In the genomic region with DNA sequence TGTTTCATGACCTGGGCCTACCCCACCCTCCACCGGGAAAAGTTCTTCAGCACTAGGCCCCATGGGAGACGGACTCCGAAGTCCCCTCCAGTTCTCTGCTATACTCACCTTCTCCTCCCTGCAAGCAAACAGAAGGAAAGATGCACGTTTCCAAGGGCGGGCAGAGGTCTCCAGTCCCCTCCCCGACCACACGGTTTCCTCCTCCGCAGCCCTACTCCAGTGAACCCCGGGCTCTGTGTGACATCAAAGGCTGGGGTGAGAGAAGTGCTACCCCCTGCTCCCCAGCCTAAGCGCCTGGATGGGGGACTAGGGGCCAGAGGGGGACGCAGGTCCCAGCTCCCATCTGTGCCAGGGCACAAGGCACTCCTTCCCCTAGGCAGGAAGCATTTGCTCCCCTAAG, we compare ENCODE assay signal across 25 cellular contexts. TPM values are rescaled to one million over a fixed set of nuclear protein-coding genes. Genes with fewer than 3 reads are reported as not detected.
DNase-seq lines count a peak whose midpoint lies in the region; ATAC-seq and TF ChIP-seq lines count a peak whose summit lies in the region.
"Had no signal": no experiment of that assay in that cellular context is flagged by ENCODE, and none has a peak within 500 bp of the region (broad histone marks: within the 10 kb centered on the region; RNA-seq: fewer than 3 reads in every experiment).

No MANE protein-coding gene starts in this region.

- H3K27ac Mint-ChIP-seq in HFFc6, result no peak overlapping the region
- H3K27ac Mint-ChIP-seq: activated CD4-positive, alpha-beta T cell treated with anti-CD3 and anti-CD28 coated beads, Interleukin-2, amount 10 ng/mL, durations not matched to agents 24 days and 14 days; activated naive CD4-positive, alpha-beta T cell treated with anti-CD3 and anti-CD28 coated beads for 36 hours; activated T-cell treated with anti-CD3 and anti-CD28 coated beads, Interleukin-2, amount 50 U/mL, for 72 hours; CD4-positive, alpha-beta memory T cell had no signal

- peaks cover 4% of the 10 kb centered on the region for H3K27me3 Mint-ChIP-seq in HFFc6 (ENCODE audit: insufficient read depth)

- no peaks in the 10 kb centered on the region for H3K79me2 ChIP-seq in trophoblast cell (ENCODE audit: control insufficient read depth, insufficient read depth, low read length, poor library complexity)
- H3K79me2 ChIP-seq: parathyroid adenoma had no signal

- H3K9ac ChIP-seq in trophoblast cell (ENCODE audit: low read length), result no peak overlapping the region
- H3K9ac ChIP-seq: parathyroid adenoma had no signal

- H3K36me3 Mint-ChIP-seq in HFFc6 (ENCODE audit: low read depth), result no peaks in the 10 kb centered on the region
- H3K36me3 Mint-ChIP-seq: CD4-positive, alpha-beta memory T cell had no signal

- H3K79me1 ChIP-seq in trophoblast cell (ENCODE audit: low read length), result peaks cover 15% of the 10 kb centered on the region

- no peak overlapping the region for H3K4me2 ChIP-seq in trophoblast cell (ENCODE audit: low read length)

- no peak overlapping the region for H3K23ac ChIP-seq in trophoblast cell (ENCODE audit: low read length)

- H2BK5ac ChIP-seq in trophoblast cell (ENCODE audit: low read depth, low read length, poor library complexity), result peak overlapping the region; percentile 27

- no CpG with 5 or more reads among the region's 11 CpGs for WGBS in trophoblast cell (ENCODE audit: extremely low coverage, insufficient coverage, insufficient read length)

- no peak for ATAC-seq in omental fat pad (ENCODE audit: low FRiP score)
- ATAC-seq: activated T-cell treated with anti-CD3 and anti-CD28 coated beads, Interleukin-2, amount 50 U/mL, for 72 hours; HCT116 had no signal

- H4K91ac ChIP-seq in trophoblast cell (ENCODE audit: low read depth, low read length), result peak overlapping the region; percentile 67

- no peak overlapping the region for H3K4me3 Mint-ChIP-seq in HFFc6
- H3K4me3 Mint-ChIP-seq: activated CD4-positive, alpha-beta T cell treated with anti-CD3 and anti-CD28 coated beads, Interleukin-2, amount 10 ng/mL, durations not matched to agents 24 days and 14 days; activated naive CD4-positive, alpha-beta T cell treated with anti-CD3 and anti-CD28 coated beads for 36 hours; activated T-cell treated with anti-CD3 and anti-CD28 coated beads, Interleukin-2, amount 50 U/mL, for 72 hours; CD4-positive, alpha-beta memory T cell; nephron progenitor cell had no signal

- no peak overlapping the region for H3K4me3 ChIP-seq in breast epithelium
- H3K4me3 ChIP-seq in trophoblast cell (ENCODE audit: low read depth, low read length), result no peak overlapping the region
- H3K4me3 ChIP-seq: right atrium auricular region, vagina had no signal

- peak overlapping the region; percentile 53 for H2AK5ac ChIP-seq in trophoblast cell (ENCODE audit: low read length)

- H3K4ac ChIP-seq in trophoblast cell (ENCODE audit: low read depth, low read length), result no peak overlapping the region

- no peak for TF ChIP-seq POLR2A in breast epithelium (IDR thresholded peaks at IDR 0.05)

- DNase-seq in breast epithelium (ENCODE audit: low spot score in 2 of 2), result no peak
- peak; percentile 47 for DNase-seq in left kidney (ENCODE audit: low read depth, low spot score)
- no peak for DNase-seq in trophoblast cell
- DNase-seq in HFFc6, result no peak
- DNase-seq in omental fat pad (ENCODE audit: low spot score), result no peak
- DNase-seq in activated CD4-positive, CD25-positive, alpha-beta regulatory T cell (lab: John Stamatoyannopoulos, UW), result no peak
- no peak for DNase-seq in activated CD8-positive, alpha-beta memory T cell treated with anti-CD3 and anti-CD28 coated beads, Interleukin-2, amount 50 U/mL, for 4 hours
- DNase-seq: activated CD4-positive, alpha-beta T cell treated with anti-CD3 and anti-CD28 coated beads, Interleukin-2, amount 10 ng/mL, durations not matched to agents 24 days and 14 days; activated naive CD4-positive, alpha-beta T cell treated with anti-CD3 and anti-CD28 coated beads for 36 hours; activated T-cell treated with anti-CD3 and anti-CD28 coated beads, Interleukin-2, amount 50 U/mL, for 72 hours; AML-193; brain microvascular endothelial cell; CD4-positive, alpha-beta memory T cell; effector CD8-positive, alpha-beta T cell; left cardiac atrium; NCI-H146; NCI-H2107; NCI-H446; nephron progenitor cell; stimulated activated CD4-positive, alpha-beta T cell treated with anti-CD3 and anti-CD28 coated beads, Interleukin-2, amount 100 ng/mL, for 48 hours had no signal

- peak overlapping the region; percentile 30 for H3K14ac ChIP-seq in trophoblast cell (ENCODE audit: low read length)

- H3K9me3 ChIP-seq in breast epithelium, result no peaks in the 10 kb centered on the region
- no peaks in the 10 kb centered on the region for H3K9me3 ChIP-seq in trophoblast cell (ENCODE audit: insufficient read depth, low read depth, low read length)
- H3K9me3 ChIP-seq: right atrium auricular region, vagina had no signal

- no peak overlapping the region for H2AFZ ChIP-seq in trophoblast cell (ENCODE audit: insufficient read depth, low read length, poor library complexity)
- H2AFZ ChIP-seq: parathyroid adenoma had no signal

- no peak overlapping the region for H4K8ac ChIP-seq in trophoblast cell (ENCODE audit: low read depth, low read length)

- H3K27me3 ChIP-seq in breast epithelium (no peaks in the 10 kb centered on the region), trophoblast cell (ENCODE audit: insufficient read depth, low read length) (no peaks in the 10 kb centered on the region)
- H3K27me3 ChIP-seq: brain microvascular endothelial cell, right atrium auricular region, vagina had no signal

- H3K27ac ChIP-seq in 22Rv1 (peak overlapping the region; percentile 66), breast epithelium (peak overlapping the region; percentile 68 to 83), trophoblast cell (ENCODE audit: low read depth, low read length) (no peak overlapping the region)
- H3K27ac ChIP-seq: brain microvascular endothelial cell, parathyroid adenoma, vagina had no signal

- H3K36me3 ChIP-seq in breast epithelium (no peaks in the 10 kb centered on the region), trophoblast cell (ENCODE audit: control insufficient read depth in 1 of 2, insufficient read depth in 2 of 2, low read length in 2 of 2) (no peaks in the 10 kb centered on the region)
- H3K36me3 ChIP-seq: brain microvascular endothelial cell, right atrium auricular region, vagina had no signal

- H3K4me1 Mint-ChIP-seq in HFFc6 (ENCODE audit: low read depth), result peaks cover 32% of the 10 kb centered on the region
- H3K4me1 Mint-ChIP-seq: activated CD4-positive, alpha-beta T cell treated with anti-CD3 and anti-CD28 coated beads, Interleukin-2, amount 10 ng/mL, durations not matched to agents 24 days and 14 days had no signal

- H2BK120ac ChIP-seq in trophoblast cell (ENCODE audit: insufficient read depth, low read length, poor library complexity), result no peak overlapping the region

- peak overlapping the region; percentile 3 for H3K18ac ChIP-seq in trophoblast cell (ENCODE audit: low read length)

- no peaks in the 10 kb centered on the region for H3K4me1 ChIP-seq in breast epithelium
- peaks cover 5 to 15% of the 10 kb centered on the region in 2 experiments for H3K4me1 ChIP-seq in trophoblast cell (ENCODE audit: control insufficient read depth in 1 of 2, insufficient read depth in 2 of 2, low read length in 2 of 2)
- H3K4me1 ChIP-seq: parathyroid adenoma had no signal

- TF ChIP-seq CTCF in 22Rv1 (IDR thresholded peaks at IDR 0.05) (no peak), breast epithelium (IDR thresholded peaks at IDR 0.05) (no peak), HFFc6 (IDR thresholded peaks at IDR 0.05) (no peak), omental fat pad (IDR thresholded peaks at IDR 0.05) (no peak)

- H4K12ac ChIP-seq in trophoblast cell (ENCODE audit: low read depth, low read length), result no peak overlapping the region

- no peaks in the 10 kb centered on the region for H3K9me3 Mint-ChIP-seq in HFFc6
- H3K9me3 Mint-ChIP-seq: activated CD4-positive, alpha-beta T cell treated with anti-CD3 and anti-CD28 coated beads, Interleukin-2, amount 10 ng/mL, durations not matched to agents 24 days and 14 days; activated naive CD4-positive, alpha-beta T cell treated with anti-CD3 and anti-CD28 coated beads for 36 hours; activated T-cell treated with anti-CD3 and anti-CD28 coated beads, Interleukin-2, amount 50 U/mL, for 72 hours; CD4-positive, alpha-beta memory T cell; nephron progenitor cell had no signal

- intact Hi-C loops in breast epithelium (cut with DNase I; ENCODE audit: low total_unique reads), result no loop called here

- H2BK12ac ChIP-seq in trophoblast cell (ENCODE audit: low read length), result peak overlapping the region; percentile 37

RNA-seq across cellular contexts. Expression of a gene that starts 52.9 kb away (rescaled TPM):
- total RNA-seq in breast epithelium, result 10 to 100 TPM; 37.9 to 61.8 (median 42.9) TPM
- 3.3 and 3.7 TPM in 2 replicates for polyA plus RNA-seq in trophoblast cell (2013)
- total RNA-seq in HFFc6 (2021; fragmentation: NEBNext Ultra II Directional; extraction: Animal tissue kit (Norgen Biotek cat#: 25700)), result 10 to 100 TPM in 1 of 6 experiments, 1 to 10 TPM in 5; 7.8 to 10.1 (median 9.1) TPM
- 10 to 100 TPM; 15.0 to 46.5 (median 16.9) TPM for total RNA-seq in omental fat pad
